21 cellular contexts compared by ENCODE assay signal in genomic region chr9:98187926-98188325, GRCh38.
"Had no signal": no experiment of that assay in that cellular context is flagged by ENCODE, and none has a peak within 500 bp of the region (broad histone marks: within the 10 kb centered on the region; RNA-seq: fewer than 3 reads in every experiment).

No MANE protein-coding gene starts in this region.

- H3K36me3 ChIP-seq: left lung, right atrium auricular region, tibial artery, vagina had no signal

- H3K4me3 Mint-ChIP-seq: activated CD4-positive, alpha-beta T cell treated with anti-CD3 and anti-CD28 coated beads, Interleukin-2, amount 10 ng/mL, durations not matched to agents 24 days and 14 days; activated CD8-positive, alpha-beta T cell treated with anti-CD3 and anti-CD28 coated beads, Interleukin-2, amount 10 ng/mL, durations not matched to agents 7 days and 5 days; activated naive CD8-positive, alpha-beta T cell treated with anti-CD3 and anti-CD28 coated beads for 36 hours; activated T-cell treated with anti-CD3 and anti-CD28 coated beads, Interleukin-2, amount 50 U/mL, for 72 hours; brain; endodermal cell; natural killer cell treated with Interleukin-12 subunit alpha and Interleukin-12 subunit beta and Interleukin-15 and Interleukin-18, amount 100 ng/mL, for 72 hours had no signal

- H3K36me3 Mint-ChIP-seq: brain; natural killer cell treated with Interleukin-12 subunit alpha and Interleukin-12 subunit beta and Interleukin-15 and Interleukin-18, amount 100 ng/mL, for 72 hours had no signal

- H3K4me1 ChIP-seq: vagina had no signal

- H3K9me3 Mint-ChIP-seq: activated CD4-positive, alpha-beta T cell treated with anti-CD3 and anti-CD28 coated beads, Interleukin-2, amount 10 ng/mL, durations not matched to agents 24 days and 14 days; activated naive CD8-positive, alpha-beta T cell treated with anti-CD3 and anti-CD28 coated beads for 36 hours; activated T-cell treated with anti-CD3 and anti-CD28 coated beads, Interleukin-2, amount 50 U/mL, for 72 hours; endodermal cell; natural killer cell treated with Interleukin-12 subunit alpha and Interleukin-12 subunit beta and Interleukin-15 and Interleukin-18, amount 100 ng/mL, for 72 hours had no signal

- H3K27ac Mint-ChIP-seq: activated CD4-positive, alpha-beta T cell treated with anti-CD3 and anti-CD28 coated beads, Interleukin-2, amount 10 ng/mL, durations not matched to agents 24 days and 14 days; activated CD8-positive, alpha-beta T cell treated with anti-CD3 and anti-CD28 coated beads, Interleukin-2, amount 10 ng/mL, durations not matched to agents 7 days and 5 days; activated naive CD8-positive, alpha-beta T cell treated with anti-CD3 and anti-CD28 coated beads for 36 hours; activated T-cell treated with anti-CD3 and anti-CD28 coated beads, Interleukin-2, amount 50 U/mL, for 72 hours; endodermal cell; natural killer cell treated with Interleukin-12 subunit alpha and Interleukin-12 subunit beta and Interleukin-15 and Interleukin-18, amount 100 ng/mL, for 72 hours; progenitor cell of endocrine pancreas had no signal

- H3K27me3 Mint-ChIP-seq: activated naive CD8-positive, alpha-beta T cell treated with anti-CD3 and anti-CD28 coated beads for 36 hours; natural killer cell treated with Interleukin-12 subunit alpha and Interleukin-12 subunit beta and Interleukin-15 and Interleukin-18, amount 100 ng/mL, for 72 hours; progenitor cell of endocrine pancreas had no signal

- H3K9me3 ChIP-seq: left lung, right atrium auricular region, tibial artery, vagina had no signal

- ATAC-seq: activated CD8-positive, alpha-beta T cell treated with anti-CD3 and anti-CD28 coated beads, Interleukin-2, amount 10 ng/mL, durations not matched to agents 7 days and 5 days; activated T-cell treated with anti-CD3 and anti-CD28 coated beads, Interleukin-2, amount 50 U/mL, for 72 hours; left lung; natural killer cell treated with Interleukin-12 subunit alpha and Interleukin-12 subunit beta and Interleukin-15 and Interleukin-18, amount 100 ng/mL, for 72 hours had no signal

- H3K27me3 ChIP-seq: right atrium auricular region, tibial artery, vagina had no signal

- DNase-seq: activated CD4-positive, alpha-beta T cell treated with anti-CD3 and anti-CD28 coated beads, Interleukin-2, amount 10 ng/mL, durations not matched to agents 24 days and 14 days; activated CD4-positive, CD25-positive, alpha-beta regulatory T cell; activated CD8-positive, alpha-beta memory T cell treated with anti-CD3 and anti-CD28 coated beads, Interleukin-2, amount 50 U/mL, for 4 hours; activated CD8-positive, alpha-beta T cell treated with anti-CD3 and anti-CD28 coated beads, Interleukin-2, amount 10 ng/mL, durations not matched to agents 7 days and 5 days; activated gamma-delta T cell treated with Interleukin-2 at 50 U/mL for 16 hours; activated naive CD8-positive, alpha-beta T cell treated with anti-CD3 and anti-CD28 coated beads for 36 hours; activated T-cell treated with anti-CD3 and anti-CD28 coated beads, Interleukin-2, amount 50 U/mL, for 72 hours; dermis blood vessel endothelial cell; endodermal cell; kidney; left lung; stimulated activated CD4-positive, alpha-beta T cell treated with anti-CD3 and anti-CD28 coated beads, Interleukin-15, amount 100 ng/mL, for 24 hours; stimulated activated CD4-positive, alpha-beta T cell treated with anti-CD3 and anti-CD28 coated beads, Interleukin-4, amount 100 ng/mL, for 1 hour; stimulated activated naive CD4-positive, alpha-beta T cell; T-helper 2 cell; tibial artery had no signal

- H3K27ac ChIP-seq: left lung, right atrium auricular region, tibial artery, vagina had no signal

- FAIRE-seq: kidney had no signal

- H3K4me3 ChIP-seq: left lung, right atrium auricular region, tibial artery, vagina had no signal
